In genomic region chr14:55306938-55307589, GRCh38 we compare ENCODE assay signal across 1 cellular context.
A peak's percentile ranks its signal among the peaks of the same experiment; 100 is the strongest.
TF ChIP-seq lines count a peak whose summit lies in the region.

No MANE protein-coding gene starts in this region.

TF ChIP-seq in HEK293T, 16 proteins besides CTCF, POLR2A, EP300 and RAD21 (continued from another document):
- TF ChIP-seq, protein P1, sequence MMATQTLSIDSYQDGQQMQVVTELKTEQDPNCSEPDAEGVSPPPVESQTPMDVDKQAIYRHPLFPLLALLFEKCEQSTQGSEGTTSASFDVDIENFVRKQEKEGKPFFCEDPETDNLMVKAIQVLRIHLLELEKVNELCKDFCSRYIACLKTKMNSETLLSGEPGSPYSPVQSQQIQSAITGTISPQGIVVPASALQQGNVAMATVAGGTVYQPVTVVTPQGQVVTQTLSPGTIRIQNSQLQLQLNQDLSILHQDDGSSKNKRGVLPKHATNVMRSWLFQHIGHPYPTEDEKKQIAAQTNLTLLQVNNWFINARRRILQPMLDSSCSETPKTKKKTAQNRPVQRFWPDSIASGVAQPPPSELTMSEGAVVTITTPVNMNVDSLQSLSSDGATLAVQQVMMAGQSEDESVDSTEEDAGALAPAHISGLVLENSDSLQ (IDR thresholded peaks at IDR 0.05) = peak; percentile 43; the same call in 1 of the 2 replicates
- no peak for TF ChIP-seq ZNF384 (IDR thresholded peaks at IDR 0.05)
- TF ChIP-seq CTBP1 (IDR thresholded peaks at IDR 0.05; ENCODE audit: borderline replicate concordance) = no peak
